ENCODE assay signal across 8 cellular contexts in the genomic region with DNA sequence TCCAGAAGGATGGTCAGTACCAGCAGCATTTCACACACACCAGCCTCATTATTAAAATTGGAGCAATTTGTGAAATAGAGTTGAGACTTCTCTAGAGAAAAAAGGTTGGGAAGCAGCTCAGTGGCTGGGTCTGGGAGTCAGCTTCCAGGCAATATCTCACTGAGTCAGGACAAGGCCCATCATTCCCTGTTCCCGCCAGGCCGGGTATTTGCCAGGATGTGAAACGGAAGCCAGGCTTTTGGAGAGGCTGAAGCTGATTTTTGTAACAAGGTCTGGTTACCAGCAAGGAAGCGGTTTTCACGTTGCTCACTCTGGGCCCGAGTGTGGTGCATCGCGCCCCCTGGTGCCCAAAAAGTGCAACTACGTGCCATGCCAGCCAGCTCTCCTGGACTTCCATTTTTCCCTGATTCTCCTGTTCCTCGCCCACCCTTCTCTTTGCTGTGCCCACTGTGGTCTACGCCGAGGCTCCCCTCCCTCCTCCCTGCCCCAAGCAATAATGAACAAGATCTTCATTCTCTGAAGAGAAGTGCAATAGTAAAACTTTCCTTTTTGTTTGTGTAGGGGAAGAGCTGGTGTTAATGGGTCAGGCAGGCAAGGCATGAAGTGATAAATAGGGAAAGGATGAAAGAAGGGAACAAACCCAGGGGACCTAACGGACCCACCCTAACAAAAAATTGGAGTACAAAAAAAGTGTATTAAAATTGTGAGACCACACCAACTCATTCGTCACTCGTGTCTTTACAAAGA.
A peak's percentile ranks its signal among the peaks of the same experiment; 100 is the strongest.
DNase-seq lines count a peak whose midpoint lies in the region; ATAC-seq, FAIRE-seq and TF ChIP-seq lines count a peak whose summit lies in the region.

No MANE protein-coding gene starts in this region.

- peaks cover 66% of the 10 kb centered on the region for H3K4me1 Mint-ChIP-seq in chondrocyte (ENCODE audit: low read depth)

- DNase-seq in GM12891 (ENCODE audit: insufficient read length, low spot score) (peak; percentile 52), NCI-H510A treated with DMSO at 0.1 percent for 48 hours (lab: John Stamatoyannopoulos, UW) (peak; percentile 67), chondrocyte (ENCODE audit: low spot score) (no peak)
- peak; percentile 79 for DNase-seq in activated CD4-positive, alpha-beta T cell treated with anti-CD3 and anti-CD28 coated beads for 48 hours
- peak; percentile 70 for DNase-seq in stimulated activated CD4-positive, alpha-beta T cell treated with anti-CD3 and anti-CD28 coated beads, Interleukin-4, amount 100 ng/mL, for 1 hour

- H3K4me3 Mint-ChIP-seq in chondrocyte (ENCODE audit: unreplicated experiment): no peak overlapping the region

- FAIRE-seq in GM12891 (lab: Jason Lieb, UNC): peak; percentile 78

- peak; percentile 98 to 99 for TF ChIP-seq RAD21 in liver (IDR thresholded peaks at IDR 0.05)

- no peaks in the 10 kb centered on the region for H3K27me3 Mint-ChIP-seq in chondrocyte (ENCODE audit: low read depth)

- H3K27me3 ChIP-seq in liver (ENCODE audit: control insufficient read depth in 4 of 4, insufficient read depth in 4 of 4, low read length in 3 of 4): no peaks in the 10 kb centered on the region

- H3K36me3 Mint-ChIP-seq in chondrocyte (ENCODE audit: low read depth): peaks cover 5% of the 10 kb centered on the region

- H3K4me1 ChIP-seq in liver (ENCODE audit: control insufficient read depth in 4 of 4, insufficient read depth in 4 of 4, low read length in 3 of 4): peaks cover 2 to 13% (median 11%) of the 10 kb centered on the region in 4 donors

- peaks cover 3% of the 10 kb centered on the region for H3K9me3 Mint-ChIP-seq in chondrocyte (ENCODE audit: low read depth)

- no peaks in the 10 kb centered on the region for H3K9me3 ChIP-seq in liver (ENCODE audit: control insufficient read depth in 4 of 4, low read length in 3 of 4)

- ATAC-seq in HG03159 (IDR thresholded peaks at IDR 0.05; ENCODE audit: unreplicated experiment) (peak; percentile 75), GM19467 (IDR thresholded peaks at IDR 0.05; ENCODE audit: unreplicated experiment) (no peak)

- 12% methylated on average over 15 of the region's 15 CpGs for WGBS in liver

- no peaks in the 10 kb centered on the region for H3K36me3 ChIP-seq in liver (ENCODE audit: control insufficient read depth in 4 of 4, insufficient read depth in 3 of 4, low read depth in 1 of 4, low read length in 3 of 4)

- peak; percentile 98 for TF ChIP-seq CTCF in chondrocyte (IDR thresholded peaks at IDR 0.05)
- peak; percentile 99 for TF ChIP-seq CTCF in liver (IDR thresholded peaks at IDR 0.05; ENCODE audit: low read depth, low read length, missing input control)

- no peak for TF ChIP-seq POLR2A in GM12891 (IDR thresholded peaks at IDR 0.05; ENCODE audit: low read depth, low read length)

- peak overlapping the region; percentile 21 to 43 for H3K27ac ChIP-seq in liver (ENCODE audit: low read depth in 1 of 2, low read length in 2 of 2)

- no peak overlapping the region for H3K4me3 ChIP-seq in liver (ENCODE audit: low read depth in 1 of 3, low read length in 3 of 3)

- peak overlapping the region; percentile 78 for H3K27ac Mint-ChIP-seq in chondrocyte (ENCODE audit: unreplicated experiment)

- peak overlapping the region; percentile 10 to 65 for H3K9ac ChIP-seq in liver (ENCODE audit: low read depth in 1 of 2, low read length in 2 of 2)

TF ChIP-seq in GM12891, 5 proteins besides CTCF, POLR2A, EP300 and RAD21:
- no peak for TF ChIP-seq SPI1 (IDR thresholded peaks at IDR 0.05; ENCODE audit: low read depth, low read length)
- TF ChIP-seq POLR2AphosphoS5 (IDR thresholded peaks at IDR 0.05; ENCODE audit: low read depth, low read length): no peak
- no peak for TF ChIP-seq TAF1 (IDR thresholded peaks at IDR 0.05; ENCODE audit: low read depth, low read length)
- TF ChIP-seq PAX5 (IDR thresholded peaks at IDR 0.05; ENCODE audit: insufficient read depth, low read length, severe bottlenecking): no peak
- no peak for TF ChIP-seq POU2F2 (IDR thresholded peaks at IDR 0.05; ENCODE audit: low read depth, low read length)

TF ChIP-seq in liver, 16 proteins besides CTCF, POLR2A, EP300 and RAD21:
- TF ChIP-seq NR2F2 (IDR thresholded peaks at IDR 0.05) (peak; percentile 50), YY1 (IDR thresholded peaks at IDR 0.05) (no peak), GABPA (IDR thresholded peaks at IDR 0.05 in 1 of 2, conservative IDR thresholded peaks at IDR 0.05 in 1 of 2) (no peak), EGR1 (IDR thresholded peaks at IDR 0.05; ENCODE audit: low read depth in 2 of 2) (no peak), SP1 (IDR thresholded peaks at IDR 0.05) (peak; percentile 14)
- TF ChIP-seq, protein P1, sequence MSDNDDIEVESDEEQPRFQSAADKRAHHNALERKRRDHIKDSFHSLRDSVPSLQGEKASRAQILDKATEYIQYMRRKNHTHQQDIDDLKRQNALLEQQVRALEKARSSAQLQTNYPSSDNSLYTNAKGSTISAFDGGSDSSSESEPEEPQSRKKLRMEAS (IDR thresholded peaks at IDR 0.05): no peak
